21 cellular contexts compared by ENCODE assay signal in the genomic region with DNA sequence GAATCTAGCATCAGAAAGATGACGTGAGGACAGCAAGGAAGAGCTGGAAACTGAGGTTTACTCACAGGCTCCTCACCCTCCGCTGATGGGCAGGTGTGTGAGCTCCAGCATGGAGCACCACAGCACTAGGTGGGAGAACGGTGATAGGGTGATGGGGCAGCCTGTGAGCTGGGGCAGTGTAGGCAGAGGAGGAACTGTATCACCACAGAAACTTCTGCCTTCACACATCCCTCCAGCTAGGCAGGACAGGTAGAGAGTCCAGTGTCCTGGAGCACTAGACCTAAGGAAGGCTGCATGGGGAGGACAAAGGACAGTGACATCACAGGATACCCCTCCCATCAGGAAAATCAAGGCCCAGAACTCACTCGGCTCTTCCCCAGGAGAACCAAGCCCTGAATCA.
A peak's percentile ranks its signal among the peaks of the same experiment; 100 is the strongest.
DNase-seq lines count a peak whose midpoint lies in the region; ATAC-seq and TF ChIP-seq lines count a peak whose summit lies in the region.
"Had no signal": no experiment of that assay in that cellular context is flagged by ENCODE, and none has a peak within 500 bp of the region (broad histone marks: within the 10 kb centered on the region; RNA-seq: fewer than 3 reads in every experiment).

No MANE protein-coding gene starts in this region.

- H3K9me3 ChIP-seq in transverse colon = no peaks in the 10 kb centered on the region
- H3K9me3 ChIP-seq: body of pancreas, heart left ventricle, left lung, neutrophil, suprapubic skin had no signal

- no peak for TF ChIP-seq EP300 in transverse colon (IDR thresholded peaks at IDR 0.05; ENCODE audit: low read depth)

- ATAC-seq in HG03045 (IDR thresholded peaks at IDR 0.05; ENCODE audit: unreplicated experiment) = no peak
- no peak for ATAC-seq in GM21360 (IDR thresholded peaks at IDR 0.05; ENCODE audit: unreplicated experiment)
- ATAC-seq: body of pancreas, heart left ventricle, left lung had no signal

- no peaks in the 10 kb centered on the region for H3K36me3 Mint-ChIP-seq in activated naive CD4-positive, alpha-beta T cell treated with anti-CD3 and anti-CD28 coated beads for 36 hours (ENCODE audit: low read depth)
- H3K36me3 Mint-ChIP-seq in activated CD4-positive, alpha-beta memory T cell treated with anti-CD3 and anti-CD28 coated beads for 36 hours = no peaks in the 10 kb centered on the region
- no peaks in the 10 kb centered on the region for H3K36me3 Mint-ChIP-seq in glutamatergic neuron (ENCODE audit: unreplicated experiment)

- H3K4me3 Mint-ChIP-seq in activated naive CD4-positive, alpha-beta T cell treated with anti-CD3 and anti-CD28 coated beads for 36 hours = peak overlapping the region; percentile 61
- H3K4me3 Mint-ChIP-seq in activated CD4-positive, alpha-beta memory T cell treated with anti-CD3 and anti-CD28 coated beads for 36 hours = peak overlapping the region; percentile 40
- H3K4me3 Mint-ChIP-seq in glutamatergic neuron (ENCODE audit: unreplicated experiment) = peak overlapping the region; percentile 6

- no peaks in the 10 kb centered on the region for H3K27me3 Mint-ChIP-seq in activated naive CD4-positive, alpha-beta T cell treated with anti-CD3 and anti-CD28 coated beads for 36 hours (ENCODE audit: low read depth)
- no peaks in the 10 kb centered on the region for H3K27me3 Mint-ChIP-seq in activated CD4-positive, alpha-beta memory T cell treated with anti-CD3 and anti-CD28 coated beads for 36 hours
- peaks cover 6% of the 10 kb centered on the region for H3K27me3 Mint-ChIP-seq in glutamatergic neuron (ENCODE audit: unreplicated experiment)

- CTCF ChIA-PET in activated naive CD4-positive, alpha-beta T cell treated with anti-CD3 and anti-CD28 coated beads for 36 hours (lab: Charles Lee) = interaction anchor here (0.5 to 3.9 kb wide), 11 partner anchors 9 to 313 kb away, joined by 3 to 30 read pairs (median 5); no protein-coding TSS in a partner anchor
- CTCF ChIA-PET in activated CD4-positive, alpha-beta memory T cell treated with anti-CD3 and anti-CD28 coated beads for 36 hours (lab: Charles Lee) = interaction anchor here (1.7 to 10.4 kb wide), 7 partner anchors 15 to 176 kb away, joined by 4 to 100 read pairs (median 19); no protein-coding TSS in a partner anchor

- POLR2A ChIA-PET in activated CD4-positive, alpha-beta memory T cell treated with anti-CD3 and anti-CD28 coated beads for 36 hours (lab: Charles Lee) = no interaction called here

- H3K36me3 ChIP-seq in transverse colon = no peaks in the 10 kb centered on the region
- H3K36me3 ChIP-seq: heart left ventricle, left lung, neutrophil, suprapubic skin had no signal

- no peak for TF ChIP-seq POLR2A in transverse colon (IDR thresholded peaks at IDR 0.05)

- peak overlapping the region; percentile 88 for H3K27ac Mint-ChIP-seq in activated naive CD4-positive, alpha-beta T cell treated with anti-CD3 and anti-CD28 coated beads for 36 hours
- peak overlapping the region; percentile 78 for H3K27ac Mint-ChIP-seq in activated CD4-positive, alpha-beta memory T cell treated with anti-CD3 and anti-CD28 coated beads for 36 hours
- peak overlapping the region; percentile 88 for H3K27ac Mint-ChIP-seq in glutamatergic neuron (ENCODE audit: unreplicated experiment)

- H3K4me3 ChIP-seq in transverse colon = no peak overlapping the region
- H3K4me3 ChIP-seq: body of pancreas, coronary artery, heart left ventricle, left lung, suprapubic skin had no signal

- WGBS in transverse colon (ENCODE audit: low coverage in 1 of 2), 2 donors = 65 to 86% methylated on average over 2 to 4 of the region's 4 CpGs

- in situ Hi-C loops in transverse colon (cut with MboI; ENCODE audit: low pct_ligation_motif_present in 1 of 4, low pct_unique_long_range_greater_than_20kb in 1 of 4, low sequenced_read_pairs in 3 of 4) = loop anchor here in 1 of 4 donors (5.0 kb wide), 1 partner anchor 37 kb away; no protein-coding TSS in a partner anchor

- H3K27ac ChIP-seq in transverse colon = peak overlapping the region; percentile 65 to 74 (median 70)
- H3K27ac ChIP-seq: body of pancreas, coronary artery, heart left ventricle, left lung, neutrophil, suprapubic skin had no signal

- H3K27me3 ChIP-seq in transverse colon = no peaks in the 10 kb centered on the region
- H3K27me3 ChIP-seq: body of pancreas, neutrophil had no signal

- H3K9me3 Mint-ChIP-seq in activated naive CD4-positive, alpha-beta T cell treated with anti-CD3 and anti-CD28 coated beads for 36 hours = no peaks in the 10 kb centered on the region
- H3K9me3 Mint-ChIP-seq in activated CD4-positive, alpha-beta memory T cell treated with anti-CD3 and anti-CD28 coated beads for 36 hours = no peaks in the 10 kb centered on the region
- H3K9me3 Mint-ChIP-seq in glutamatergic neuron (ENCODE audit: unreplicated experiment) = peaks cover 13% of the 10 kb centered on the region

- intact Hi-C loops in activated naive CD4-positive, alpha-beta T cell treated with anti-CD3 and anti-CD28 coated beads for 36 hours (cut with micrococcal nuclease) = loop anchor here (1.0 to 5.0 kb wide), 3 partner anchors 9 to 503 kb away; no protein-coding TSS in a partner anchor
- intact Hi-C loops in activated CD4-positive, alpha-beta memory T cell treated with anti-CD3 and anti-CD28 coated beads for 36 hours (cut with micrococcal nuclease) = loop anchor here (5.0 kb wide), 2 partner anchors 42 to 308 kb away; no protein-coding TSS in a partner anchor
- intact Hi-C loops in transverse colon (cut with DNase I; ENCODE audit: low total_unique reads) = no loop called here

- peaks cover 55% of the 10 kb centered on the region for H3K4me1 Mint-ChIP-seq in activated naive CD4-positive, alpha-beta T cell treated with anti-CD3 and anti-CD28 coated beads for 36 hours (ENCODE audit: low read depth)
- H3K4me1 Mint-ChIP-seq in activated CD4-positive, alpha-beta memory T cell treated with anti-CD3 and anti-CD28 coated beads for 36 hours (ENCODE audit: low read depth) = peaks cover 31% of the 10 kb centered on the region
- peaks cover 55% of the 10 kb centered on the region for H3K4me1 Mint-ChIP-seq in glutamatergic neuron (ENCODE audit: low read depth, unreplicated experiment)

- peaks cover 5 to 38% (median 10%) of the 10 kb centered on the region in 4 donors for H3K4me1 ChIP-seq in transverse colon

- TF ChIP-seq CTCF in glutamatergic neuron (IDR thresholded peaks at IDR 0.05; ENCODE audit: partially characterized antibody, unreplicated experiment) (no peak), transverse colon (IDR thresholded peaks at IDR 0.05) (no peak)

- no peak for DNase-seq in activated naive CD4-positive, alpha-beta T cell treated with anti-CD3 and anti-CD28 coated beads for 36 hours
- DNase-seq in activated naive CD4-positive, alpha-beta T cell treated with anti-CD3 and anti-CD28 coated beads, Interleukin-2, amount 50 U/mL, for 16 hours = no peak
- no peak for DNase-seq in activated CD4-positive, alpha-beta memory T cell treated with anti-CD3 and anti-CD28 coated beads for 36 hours
- DNase-seq in glutamatergic neuron (no peak), transverse colon (no peak), HuH-7 (ENCODE audit: low spot score) (no peak)
- DNase-seq: body of pancreas; COR-L47; heart left ventricle; left lung; midbrain; NCI-H1048; NCI-H2081 treated with DMSO at 0.1 percent for 48 hours; NCI-H510A; stimulated activated CD8-positive, alpha-beta memory T cell treated with anti-CD3 and anti-CD28 coated beads, Interleukin-4, amount 100 ng/mL, for 48 hours; SW 1271 had no signal

Comparison
In these comparisons a context has a peak if more than half of its experiments do, and no peak if none do; other contexts are left out.
1. H3K4me3 Mint-ChIP-seq: peak in every context shown above with its lines; median percentile 61 in activated naive CD4-positive, alpha-beta T cell treated with anti-CD3 and anti-CD28 coated beads for 36 hours; 40 in activated CD4-positive, alpha-beta memory T cell treated with anti-CD3 and anti-CD28 coated beads for 36 hours; 6 in glutamatergic neuron.